In genomic region chrX:130082244-130083106, GRCh38 we compare ENCODE assay signal across 8 cellular contexts. TPM values are rescaled to one million over a fixed set of nuclear protein-coding genes. Genes with fewer than 3 reads are reported as not detected.
DNase-seq lines count a peak whose midpoint lies in the region; ATAC-seq and TF ChIP-seq lines count a peak whose summit lies in the region.

No MANE protein-coding gene starts in this region.

- peak; percentile 30 for TF ChIP-seq CTCF in AG10803 (conservative IDR thresholded peaks at IDR 0.05; ENCODE audit: low read length)
- TF ChIP-seq CTCF in PC-9 (conservative IDR thresholded peaks at IDR 0.05): no peak

- POLR2A ChIA-PET in PC-9 (lab: Charles Lee; ENCODE audit: unreplicated experiment): no interaction called here

- H4K20me1 ChIP-seq in PC-9 (ENCODE audit: insufficient read depth): peaks cover 8% of the 10 kb centered on the region

- intact Hi-C loops in PC-9 (cut with micrococcal nuclease; ENCODE audit: unreplicated experiment): no loop called here

- no peak overlapping the region for H3K27ac ChIP-seq in PC-9

- peak; percentile 33 for DNase-seq in AG10803 (ENCODE audit: low read depth)
- DNase-seq in activated CD4-positive, alpha-beta T cell treated with anti-CD3 and anti-CD28 coated beads, Interleukin-2, amount 50 U/mL, for 4 hours: peak; percentile 63 to 74
- DNase-seq in fibroblast of peridontal ligament (ENCODE audit: extremely low read depth): peak; percentile 38
- peak; percentile 21 to 34 for DNase-seq in stimulated activated CD4-positive, alpha-beta T cell treated with anti-CD3 and anti-CD28 coated beads, Interleukin-1b, Interleukin-23, amount 100 ng/mL, for 1 hour (ENCODE audit: low read depth in 2 of 2)
- DNase-seq in PC-9: no peak
- no peak for DNase-seq in NCI-H345 (lab: John Stamatoyannopoulos, UW)

- H2AFZ ChIP-seq in PC-9: no peak overlapping the region

- no peaks in the 10 kb centered on the region for H3K9me2 ChIP-seq in PC-9 (ENCODE audit: insufficient read depth)

- peaks cover 4% of the 10 kb centered on the region for H3K4me1 ChIP-seq in PC-9 (replicated peaks; ENCODE audit: insufficient read depth)

- H3K4me3 ChIP-seq in AG10803 (ENCODE audit: low read length): no peak overlapping the region
- H3K4me3 ChIP-seq in PC-9: no peak overlapping the region

- peaks cover 23% of the 10 kb centered on the region for H3K79me2 ChIP-seq in PC-9 (ENCODE audit: low read depth)

- no peak overlapping the region for H3K4me2 ChIP-seq in PC-9

- H3K36me3 ChIP-seq in PC-9 (ENCODE audit: low read depth): 0 out of 2 replicates have a peak, but pooled peaks cover 7% of the 10 kb centered on the region

- H3F3A ChIP-seq in PC-9 (ENCODE audit: insufficient read depth, low read depth): peaks cover 20% of the 10 kb centered on the region

- BruUV-seq in PC-9 (replicated peaks; lab: Mats Ljungman, UMichigan): no TSS peak

- H3K9me3 ChIP-seq in PC-9 (ENCODE audit: insufficient read depth, low read depth): no peaks in the 10 kb centered on the region

- H3K27me3 ChIP-seq in PC-9 (ENCODE audit: insufficient read depth, low read depth): no peaks in the 10 kb centered on the region

- ATAC-seq in GM19452 (IDR thresholded peaks at IDR 0.05; ENCODE audit: unreplicated experiment) (peak; percentile 51), HG03565 (IDR thresholded peaks at IDR 0.05; ENCODE audit: unreplicated experiment) (peak; percentile 42)

- CTCF ChIA-PET in PC-9 (lab: Charles Lee): no interaction called here

RNA-seq across cellular contexts. Expression of gene ELF4, which starts 27.8 kb away (rescaled TPM):
- total RNA-seq in PC-9 (2021): 53.0 and 60.3 TPM in 2 replicates

Comparison
In these comparisons a context has a peak if more than half of its experiments do, and no peak if none do; other contexts are left out.
1. DNase-seq: peak in AG10803 (single experiment), activated CD4-positive, alpha-beta T cell treated with anti-CD3 and anti-CD28 coated beads, Interleukin-2, amount 50 U/mL, for 4 hours (2 of 2), fibroblast of peridontal ligament (single experiment) and stimulated activated CD4-positive, alpha-beta T cell treated with anti-CD3 and anti-CD28 coated beads, Interleukin-1b, Interleukin-23, amount 100 ng/mL, for 1 hour (2 of 2); none in PC-9 (0 of 2) and NCI-H345 (single experiment).